ENCODE assay signal across 8 cellular contexts in the genomic region with DNA sequence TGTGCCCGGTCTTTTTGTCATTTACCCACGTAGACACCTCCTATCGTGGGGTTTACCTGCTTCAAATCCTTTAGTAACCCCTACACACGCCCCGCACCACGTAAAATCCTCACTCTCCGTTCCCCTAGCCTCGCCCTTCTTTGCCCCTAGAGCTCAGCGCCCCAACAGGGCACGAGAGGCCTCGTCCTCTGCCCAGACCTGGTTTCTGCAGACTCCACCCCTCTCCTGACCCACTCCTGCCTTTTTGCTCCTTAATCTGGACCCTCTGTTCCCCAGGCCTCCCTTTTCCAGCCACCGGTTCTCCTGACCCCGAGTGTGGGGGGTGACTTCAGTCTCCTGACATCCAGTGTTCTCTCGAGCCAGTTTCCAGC. TPM values are rescaled to one million over a fixed set of nuclear protein-coding genes. Genes with fewer than 3 reads are reported as not detected.
DNase-seq lines count a peak whose midpoint lies in the region; ATAC-seq, FAIRE-seq and TF ChIP-seq lines count a peak whose summit lies in the region.

No MANE protein-coding gene starts in this region.

- no peaks in the 10 kb centered on the region for H3K4me1 Mint-ChIP-seq in type B pancreatic cell (ENCODE audit: unreplicated experiment)

- no peak overlapping the region for H3K27ac ChIP-seq in liver (ENCODE audit: low read depth in 1 of 2, low read length in 2 of 2)

- no peaks in the 10 kb centered on the region for H3K9me3 Mint-ChIP-seq in type B pancreatic cell

- FAIRE-seq in bronchial epithelial cell (lab: Jason Lieb, UNC), result no peak

- H3K4me3 ChIP-seq in bronchial epithelial cell (ENCODE audit: low read depth, low read length) (peak overlapping the region; percentile 61), liver (ENCODE audit: low read depth in 1 of 3, low read length in 3 of 3) (peak overlapping the region; percentile 66 to 87 (median 76))

- H3K4me1 ChIP-seq in liver (ENCODE audit: control insufficient read depth in 4 of 4, insufficient read depth in 4 of 4, low read length in 3 of 4), result peaks cover 0 to 12% (median 9%) of the 10 kb centered on the region in 4 donors

- H3K36me3 ChIP-seq in bronchial epithelial cell (ENCODE audit: control insufficient read depth, insufficient read depth, low read length), result peaks cover 16% of the 10 kb centered on the region
- peaks cover 2 to 35% (median 29%) of the 10 kb centered on the region in 4 donors for H3K36me3 ChIP-seq in liver (ENCODE audit: control insufficient read depth in 4 of 4, insufficient read depth in 3 of 4, low read depth in 1 of 4, low read length in 3 of 4)

- no peaks in the 10 kb centered on the region for H3K27me3 ChIP-seq in bronchial epithelial cell (ENCODE audit: control insufficient read depth, insufficient read depth, low read length)
- H3K27me3 ChIP-seq in liver (ENCODE audit: control insufficient read depth in 4 of 4, insufficient read depth in 4 of 4, low read length in 3 of 4), result no peaks in the 10 kb centered on the region

- peak overlapping the region; percentile 83 for H3K27ac Mint-ChIP-seq in type B pancreatic cell

- TF ChIP-seq CTCF in bronchial epithelial cell (IDR thresholded peaks at IDR 0.05; ENCODE audit: insufficient read depth, low read length, severe bottlenecking), result peak; percentile 7
- no peak for TF ChIP-seq CTCF in liver (IDR thresholded peaks at IDR 0.05; ENCODE audit: low read depth, low read length, missing input control)
- no peak for TF ChIP-seq CTCF in type B pancreatic cell (conservative IDR thresholded peaks at IDR 0.05)

- peak overlapping the region; percentile 83 for H3K4me3 Mint-ChIP-seq in type B pancreatic cell

- no peaks in the 10 kb centered on the region for H3K27me3 Mint-ChIP-seq in type B pancreatic cell

- H3K36me3 Mint-ChIP-seq in type B pancreatic cell, result peaks cover 11% of the 10 kb centered on the region

- peak overlapping the region in 1 of 2 donors; percentile 1 for H3K9ac ChIP-seq in liver (ENCODE audit: low read depth in 1 of 2, low read length in 2 of 2)

- DNase-seq in NCI-H345 (lab: John Stamatoyannopoulos, UW) (peak; percentile 19), NCI-H345 treated with DMSO at 0.1 percent for 48 hours (lab: John Stamatoyannopoulos, UW; ENCODE audit: unreplicated experiment) (no peak), M059J (ENCODE audit: low read depth) (peak; percentile 36), bronchial epithelial cell (ENCODE audit: low read depth) (no peak), type B pancreatic cell (ENCODE audit: extremely low spot score, unreplicated experiment) (no peak), UCSD-AML1 (lab: John Stamatoyannopoulos, UW; ENCODE audit: unreplicated experiment) (no peak)

- ATAC-seq in GM21447 (IDR thresholded peaks at IDR 0.05; ENCODE audit: unreplicated experiment), result no peak

- WGBS in liver, result 9% methylated on average over 14 of the region's 14 CpGs

- no peak for TF ChIP-seq RAD21 in liver (IDR thresholded peaks at IDR 0.05)

- peaks cover 10 to 53% (median 28%) of the 10 kb centered on the region in 4 donors for H3K9me3 ChIP-seq in liver (ENCODE audit: control insufficient read depth in 4 of 4, low read length in 3 of 4)

TF ChIP-seq in liver, 16 proteins besides CTCF, POLR2A, EP300 and RAD21:
- TF ChIP-seq FOXA2 (IDR thresholded peaks at IDR 0.05) (no peak), JUND (IDR thresholded peaks at IDR 0.05) (no peak), NR2F2 (IDR thresholded peaks at IDR 0.05) (no peak)

RNA-seq across cellular contexts. Expression of a gene that starts 0.4 kb away (rescaled TPM):
- total RNA-seq in M059J (2014; rRNA removed; shearing (Covaris generic)), result 20.1 and 28.4 TPM in 2 replicates
- total RNA-seq in bronchial epithelial cell (15.8 and 32.5 TPM in 2 replicates), liver (1 to 10 TPM; 4.2 to 5.5 TPM), type B pancreatic cell (ENCODE audit: low replicate concordance) (21.8 and 31.0 TPM in 2 replicates)
- polyA plus RNA-seq in liver, result 1 to 10 TPM in 1 of 2 donors, under 1 TPM in 1; 0.82 to 1.8 TPM

RNA-seq across cellular contexts. Expression of a gene that starts 28.4 kb away (rescaled TPM):
- total RNA-seq in M059J (2014; rRNA removed; shearing (Covaris generic)), result 16.5 and 17.0 TPM in 2 replicates
- total RNA-seq in bronchial epithelial cell (22.1 and 24.0 TPM in 2 replicates), liver (1 to 10 TPM; 2.2 to 3.3 TPM), type B pancreatic cell (ENCODE audit: low replicate concordance) (25.7 and 29.6 TPM in 2 replicates)
- 1 to 10 TPM; 2.1 to 2.6 TPM for polyA plus RNA-seq in liver

RNA-seq across cellular contexts. Expression of a gene that starts 30.9 kb away (rescaled TPM):
- total RNA-seq in M059J (2014; rRNA removed; shearing (Covaris generic)), result not detected in 2 replicates
- total RNA-seq in bronchial epithelial cell, result not detected in 2 replicates
- total RNA-seq in liver, result not detected
- not detected for polyA plus RNA-seq in liver
- 0.36 TPM in 1 of 2 replicates, not detected in the other for total RNA-seq in type B pancreatic cell (ENCODE audit: low replicate concordance)

RNA-seq across cellular contexts. Expression of a gene that starts 55.3 kb away (rescaled TPM):
- 0.30 and 3.7 TPM in 2 replicates for total RNA-seq in M059J (2014; rRNA removed; shearing (Covaris generic))
- 2.2 and 2.4 TPM in 2 replicates for total RNA-seq in bronchial epithelial cell
- under 1 TPM; 0.25 to 0.56 TPM for total RNA-seq in liver
- polyA plus RNA-seq in liver, result under 1 TPM in 1 of 2 donors, not detected in 1; 0.09 TPM
- 0.72 and 1.1 TPM in 2 replicates for total RNA-seq in type B pancreatic cell (ENCODE audit: low replicate concordance)

Comparison
In these comparisons a context has a peak if more than half of its experiments do, and no peak if none do; other contexts are left out.
1. DNase-seq: peak in NCI-H345 (single experiment) and M059J (single experiment); none in NCI-H345 treated with DMSO at 0.1 percent for 48 hours (single experiment), bronchial epithelial cell (single experiment), type B pancreatic cell (single experiment) and UCSD-AML1 (single experiment).